In genomic region chr4:143991761-143992160, GRCh38 we compare ENCODE assay signal across 9 cellular contexts. TPM values are rescaled to one million over a fixed set of nuclear protein-coding genes. Genes with fewer than 3 reads are reported as not detected.
"Had no signal": no experiment of that assay in that cellular context is flagged by ENCODE, and none has a peak within 500 bp of the region (broad histone marks: within the 10 kb centered on the region; RNA-seq: fewer than 3 reads in every experiment).

No MANE protein-coding gene starts in this region.

RNA-seq across cellular contexts. Expression of gene GYPB, which starts 27.4 kb away (rescaled TPM):
- total RNA-seq: activated B cell treated with CpG ODN at 0.5 μM for 24 hours; activated CD4-positive, alpha-beta memory T cell treated with anti-CD3 and anti-CD28 coated beads, Interleukin-2, amount 10 ng/mL, durations not matched to agents 7 days and 5 days; activated CD4-positive, alpha-beta T cell treated with anti-CD3 and anti-CD28 coated beads, Interleukin-2, amount 10 ng/mL, durations not matched to agents 7 days and 5 days; activated CD8-positive, alpha-beta memory T cell treated with anti-CD3 and anti-CD28 coated beads for 36 hours; activated naive CD4-positive, alpha-beta T cell treated with anti-CD3 and anti-CD28 coated beads for 36 hours; adrenal gland; astrocyte; body of pancreas; breast epithelium had no signal
